Comparison of ENCODE assay signal across 16 cellular contexts in the genomic region with DNA sequence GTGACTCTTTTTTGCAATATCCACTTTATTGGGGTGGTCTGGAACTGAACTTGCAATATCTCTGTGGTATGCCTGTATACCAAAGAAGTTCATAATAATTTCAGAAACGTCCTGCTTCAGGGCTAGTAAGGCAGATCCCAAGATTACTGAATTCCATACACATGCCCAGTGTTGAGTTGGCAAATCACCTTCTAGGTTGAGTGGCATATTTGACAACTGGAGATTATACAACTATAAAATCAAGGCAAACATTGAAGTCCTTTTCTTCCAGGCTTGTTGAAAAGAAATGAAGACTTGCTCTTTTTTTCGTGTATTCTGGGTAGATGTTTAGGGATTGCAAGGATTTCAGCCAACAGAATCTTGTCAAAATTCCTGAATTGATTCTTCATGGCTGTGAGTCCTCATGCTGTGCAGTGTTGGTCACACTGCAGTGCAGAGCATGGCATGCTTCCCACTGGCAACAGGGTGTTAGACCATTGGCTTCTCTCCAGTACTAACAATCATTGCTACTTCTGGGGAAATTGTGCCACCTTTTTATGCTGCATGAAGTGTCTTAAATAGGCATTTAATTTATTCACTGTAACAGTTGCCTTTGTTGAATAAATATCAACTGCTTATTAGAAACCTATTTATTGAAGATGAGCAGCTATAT.
A peak's percentile ranks its signal among the peaks of the same experiment; 100 is the strongest.
DNase-seq lines count a peak whose midpoint lies in the region; ATAC-seq, FAIRE-seq and TF ChIP-seq lines count a peak whose summit lies in the region.
"Had no signal": no experiment of that assay in that cellular context is flagged by ENCODE, and none has a peak within 500 bp of the region (broad histone marks: within the 10 kb centered on the region; RNA-seq: fewer than 3 reads in every experiment).

No MANE protein-coding gene starts in this region.

- H3K4me3 ChIP-seq in AG10803 (ENCODE audit: low read length) (no peak overlapping the region), LNCaP clone FGC (ENCODE audit: low read depth, low read length) (no peak overlapping the region)

- no peak for TF ChIP-seq CTCF in AG10803 (conservative IDR thresholded peaks at IDR 0.05; ENCODE audit: low read length)
- no peak for TF ChIP-seq CTCF in LNCaP clone FGC (IDR thresholded peaks at IDR 0.05; ENCODE audit: control insufficient read depth, extremely low read depth, insufficient read depth)
- no peak for TF ChIP-seq CTCF in VCaP (conservative IDR thresholded peaks at IDR 0.05)

- peak; percentile 51 for DNase-seq in AG10803 (ENCODE audit: low read depth)
- DNase-seq in LNCaP clone FGC (ENCODE audit: low read depth), result peak; percentile 82
- DNase-seq in inferior parietal cortex (ENCODE audit: extremely low spot score), result peak; percentile 6
- no peak for DNase-seq in GM12891 (ENCODE audit: insufficient read length, low spot score)
- no peak for DNase-seq in dedifferentiated amniotic fluid mesenchymal stem cell (ENCODE audit: extremely low spot score)
- DNase-seq: activated CD4-positive, CD25-positive, alpha-beta regulatory T cell; activated T-cell treated with anti-CD3 and anti-CD28 coated beads, Interleukin-2, amount 50 U/mL, for 48 hours; BE2C; GDM1; HFFc6; NCI-H1436; stimulated activated CD4-positive, alpha-beta T cell treated with anti-CD3 and anti-CD28 coated beads, Interleukin-2, amount 100 ng/mL, for 48 hours had no signal

- no peak for TF ChIP-seq POLR2A in GM12891 (IDR thresholded peaks at IDR 0.05; ENCODE audit: low read depth, low read length)

- FAIRE-seq in GM12891 (lab: Jason Lieb, UNC), result no peak

- peak overlapping the region; percentile 38 for H3K27ac ChIP-seq in VCaP

- no peak for ATAC-seq in GM18498 (IDR thresholded peaks at IDR 0.05; ENCODE audit: unreplicated experiment)
- no peak for ATAC-seq in GM21526 (IDR thresholded peaks at IDR 0.05; ENCODE audit: low FRiP score, unreplicated experiment)
- ATAC-seq: stimulated activated effector memory CD8-positive, alpha-beta T cell treated with anti-CD3 and anti-CD28 coated beads, Interleukin-12 subunit alpha, Interleukin-12 subunit beta, amount 100 ng/mL, for 72 hours had no signal

TF ChIP-seq in GM12891, 5 proteins besides CTCF, POLR2A, EP300 and RAD21:
- TF ChIP-seq POLR2AphosphoS5 (IDR thresholded peaks at IDR 0.05; ENCODE audit: low read depth, low read length), result no peak
- TF ChIP-seq PAX5 (IDR thresholded peaks at IDR 0.05; ENCODE audit: insufficient read depth, low read length, severe bottlenecking), result no peak
- no peak for TF ChIP-seq SPI1 (IDR thresholded peaks at IDR 0.05; ENCODE audit: low read depth, low read length)
- TF ChIP-seq TAF1 (IDR thresholded peaks at IDR 0.05; ENCODE audit: low read depth, low read length), result no peak
- TF ChIP-seq POU2F2 (IDR thresholded peaks at IDR 0.05; ENCODE audit: low read depth, low read length), result no peak

Comparison
In these comparisons a context has a peak if more than half of its experiments do, and no peak if none do; other contexts are left out.
1. DNase-seq: peak in AG10803 (single experiment), LNCaP clone FGC (single experiment) and inferior parietal cortex (single experiment); none in GM12891 (single experiment) and dedifferentiated amniotic fluid mesenchymal stem cell (single experiment).